ENCODE assay signal across 8 cellular contexts in the genomic region with DNA sequence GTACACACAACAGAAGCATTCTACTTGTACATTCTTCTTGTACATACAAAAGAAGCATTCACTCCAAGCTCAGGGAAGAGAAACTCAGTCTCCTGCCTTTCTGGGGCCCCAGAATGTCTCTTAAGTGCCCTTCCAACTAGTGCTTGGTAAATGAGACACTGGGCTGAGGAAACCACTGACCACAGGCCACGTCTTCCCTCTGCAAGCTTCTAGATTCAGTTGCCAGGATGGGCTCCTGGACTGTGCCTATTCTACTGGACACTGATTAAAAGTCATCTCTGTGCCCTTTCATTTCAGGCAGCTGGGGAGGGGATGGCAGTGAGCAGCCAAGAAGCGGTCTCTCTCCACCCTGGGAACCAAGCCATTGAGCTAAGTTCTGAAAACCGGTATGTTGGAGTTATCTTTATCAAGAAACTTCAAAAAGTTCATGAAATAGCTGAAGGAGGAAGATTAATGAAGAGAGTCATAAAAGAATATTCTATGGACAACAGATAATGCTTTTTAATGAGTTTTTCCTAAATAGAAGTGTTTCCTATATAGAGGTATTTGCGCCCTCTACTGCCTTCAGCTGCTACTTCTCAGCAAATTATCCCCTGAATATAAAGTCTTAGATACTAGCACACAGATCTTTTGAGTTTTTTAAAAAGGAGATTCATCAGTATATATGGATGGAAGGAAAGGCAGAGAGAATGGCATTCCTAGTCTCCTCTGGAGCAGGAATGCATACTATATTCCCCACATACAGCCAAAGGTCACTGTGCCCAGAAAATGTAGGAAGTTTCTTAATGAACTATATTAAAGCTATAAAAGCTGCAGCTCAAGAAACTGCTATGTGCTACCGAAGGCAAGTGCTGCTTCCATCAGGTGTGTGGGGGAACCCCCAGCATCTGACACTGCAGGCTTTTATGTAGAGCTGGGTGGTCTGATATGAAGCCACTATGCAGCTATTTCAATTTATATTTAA. TPM values are rescaled to one million over a fixed set of nuclear protein-coding genes. Genes with fewer than 3 reads are reported as not detected.
A peak's percentile ranks its signal among the peaks of the same experiment; 100 is the strongest.
DNase-seq lines count a peak whose midpoint lies in the region; ATAC-seq, FAIRE-seq and TF ChIP-seq lines count a peak whose summit lies in the region.

No MANE protein-coding gene starts in this region.

- peaks cover 2% of the 10 kb centered on the region for H3K9me3 Mint-ChIP-seq in activated CD4-positive, alpha-beta T cell treated with anti-CD3 and anti-CD28 coated beads, Interleukin-2, amount 10 ng/mL, durations not matched to agents 7 days and 5 days
- no peaks in the 10 kb centered on the region for H3K9me3 Mint-ChIP-seq in osteocyte (ENCODE audit: unreplicated experiment)

- DNase-seq in activated CD4-positive, alpha-beta T cell treated with anti-CD3 and anti-CD28 coated beads, Interleukin-2, amount 10 ng/mL, durations not matched to agents 7 days and 5 days: peak; percentile 31
- DNase-seq in activated CD4-positive, alpha-beta T cell treated with anti-CD3 and anti-CD28 coated beads for 1 hour: no peak
- peak; percentile 51 for DNase-seq in NB4 (ENCODE audit: low read depth)
- DNase-seq in osteocyte (ENCODE audit: extremely low spot score, unreplicated experiment): no peak
- DNase-seq in activated effector memory CD4-positive, alpha-beta T cell treated with anti-CD3 and anti-CD28 coated beads, Interleukin-2, amount 50 U/mL, for 16 hours: no peak
- DNase-seq in left colon: no peak

- intact Hi-C loops in left colon (cut with DNase I, micrococcal nuclease): no loop called here

- FAIRE-seq in endometrium (lab: Jason Lieb, UNC): peak; percentile 18

- CTCF ChIA-PET in activated CD4-positive, alpha-beta T cell treated with anti-CD3 and anti-CD28 coated beads, Interleukin-2, amount 10 ng/mL, durations not matched to agents 7 days and 5 days (lab: Charles Lee): interaction anchor here (0.5 to 2.1 kb wide), 10 partner anchors 12 to 195 kb away, joined by 3 to 9 read pairs (median 4); a partner anchor contains a TSS

- H3K4me3 ChIP-seq in NB4 (ENCODE audit: low read depth, low read length): no peak overlapping the region

- H3K27me3 Mint-ChIP-seq in activated CD4-positive, alpha-beta T cell treated with anti-CD3 and anti-CD28 coated beads, Interleukin-2, amount 10 ng/mL, durations not matched to agents 7 days and 5 days: peaks cover 11% of the 10 kb centered on the region
- no peaks in the 10 kb centered on the region for H3K27me3 Mint-ChIP-seq in osteocyte (ENCODE audit: unreplicated experiment)

- POLR2A ChIA-PET in activated CD4-positive, alpha-beta T cell treated with anti-CD3 and anti-CD28 coated beads, Interleukin-2, amount 10 ng/mL, durations not matched to agents 7 days and 5 days (lab: Charles Lee): interaction anchor here (1.0 kb wide), 1 partner anchor 45 kb away, joined by 3 read pairs; a partner anchor contains a TSS

- H3K4me3 Mint-ChIP-seq in activated CD4-positive, alpha-beta T cell treated with anti-CD3 and anti-CD28 coated beads, Interleukin-2, amount 10 ng/mL, durations not matched to agents 7 days and 5 days: no peak overlapping the region
- no peak overlapping the region for H3K4me3 Mint-ChIP-seq in osteocyte (ENCODE audit: unreplicated experiment)

- ATAC-seq in left colon (no peak), HG02981 (IDR thresholded peaks at IDR 0.05; ENCODE audit: unreplicated experiment) (no peak)

- H3K36me3 Mint-ChIP-seq in activated CD4-positive, alpha-beta T cell treated with anti-CD3 and anti-CD28 coated beads, Interleukin-2, amount 10 ng/mL, durations not matched to agents 7 days and 5 days (ENCODE audit: low read depth): peaks cover 2% of the 10 kb centered on the region
- H3K36me3 Mint-ChIP-seq in osteocyte (ENCODE audit: unreplicated experiment): peaks cover 3% of the 10 kb centered on the region

- no peak overlapping the region for H3K27ac Mint-ChIP-seq in activated CD4-positive, alpha-beta T cell treated with anti-CD3 and anti-CD28 coated beads, Interleukin-2, amount 10 ng/mL, durations not matched to agents 7 days and 5 days
- H3K27ac Mint-ChIP-seq in osteocyte (ENCODE audit: unreplicated experiment): no peak overlapping the region

- TF ChIP-seq POLR2A in NB4 (IDR thresholded peaks at IDR 0.05; ENCODE audit: extremely low read depth, insufficient read length): no peak

- H3K4me1 Mint-ChIP-seq in activated CD4-positive, alpha-beta T cell treated with anti-CD3 and anti-CD28 coated beads, Interleukin-2, amount 10 ng/mL, durations not matched to agents 7 days and 5 days: peaks cover 20% of the 10 kb centered on the region
- peaks cover 25% of the 10 kb centered on the region for H3K4me1 Mint-ChIP-seq in osteocyte (ENCODE audit: unreplicated experiment)

- TF ChIP-seq CTCF in NB4 (IDR thresholded peaks at IDR 0.05; ENCODE audit: low read depth, low read length) (peak; percentile 44), osteocyte (IDR thresholded peaks at IDR 0.05) (peak; percentile 78)

RNA-seq across cellular contexts. Expression of a gene that starts 8.4 kb away (rescaled TPM):
- not detected for total RNA-seq in activated CD4-positive, alpha-beta T cell treated with anti-CD3 and anti-CD28 coated beads, Interleukin-2, amount 10 ng/mL, durations not matched to agents 7 days and 5 days
- total RNA-seq in osteocyte (not detected in 2 replicates), left colon (not detected)

RNA-seq across cellular contexts. Expression of a gene that starts 23.0 kb away (rescaled TPM):
- 10 to 100 TPM; 42.9 to 45.0 TPM for total RNA-seq in activated CD4-positive, alpha-beta T cell treated with anti-CD3 and anti-CD28 coated beads, Interleukin-2, amount 10 ng/mL, durations not matched to agents 7 days and 5 days
- total RNA-seq in osteocyte (20.4 and 21.5 TPM in 2 replicates), left colon (1 to 10 TPM; 6.1 to 6.8 TPM)

RNA-seq across cellular contexts. Expression of a gene that starts 41.6 kb away (rescaled TPM):
- 10 to 100 TPM; 51.1 to 55.4 TPM for total RNA-seq in activated CD4-positive, alpha-beta T cell treated with anti-CD3 and anti-CD28 coated beads, Interleukin-2, amount 10 ng/mL, durations not matched to agents 7 days and 5 days
- total RNA-seq in osteocyte (19.9 and 22.7 TPM in 2 replicates), left colon (10 to 100 TPM in 1 of 2 donors, 1 to 10 TPM in 1; 5.0 to 10.3 TPM)

RNA-seq across cellular contexts. Expression of a gene that starts 44.9 kb away (rescaled TPM):
- total RNA-seq in activated CD4-positive, alpha-beta T cell treated with anti-CD3 and anti-CD28 coated beads, Interleukin-2, amount 10 ng/mL, durations not matched to agents 7 days and 5 days: 10 to 100 TPM; 39.6 to 46.3 TPM
- total RNA-seq in osteocyte (22.5 and 22.7 TPM in 2 replicates), left colon (10 to 100 TPM; 10.2 to 10.6 TPM)

Comparison
In these comparisons a context has a peak if more than half of its experiments do, and no peak if none do; other contexts are left out.
1. DNase-seq: peak in activated CD4-positive, alpha-beta T cell treated with anti-CD3 and anti-CD28 coated beads, Interleukin-2, amount 10 ng/mL, durations not matched to agents 7 days and 5 days (single experiment) and NB4 (single experiment); none in activated CD4-positive, alpha-beta T cell treated with anti-CD3 and anti-CD28 coated beads for 1 hour (single experiment), osteocyte (single experiment), activated effector memory CD4-positive, alpha-beta T cell treated with anti-CD3 and anti-CD28 coated beads, Interleukin-2, amount 50 U/mL, for 16 hours (single experiment) and left colon (0 of 2).